22 cellular contexts compared by ENCODE assay signal in the genomic region with DNA sequence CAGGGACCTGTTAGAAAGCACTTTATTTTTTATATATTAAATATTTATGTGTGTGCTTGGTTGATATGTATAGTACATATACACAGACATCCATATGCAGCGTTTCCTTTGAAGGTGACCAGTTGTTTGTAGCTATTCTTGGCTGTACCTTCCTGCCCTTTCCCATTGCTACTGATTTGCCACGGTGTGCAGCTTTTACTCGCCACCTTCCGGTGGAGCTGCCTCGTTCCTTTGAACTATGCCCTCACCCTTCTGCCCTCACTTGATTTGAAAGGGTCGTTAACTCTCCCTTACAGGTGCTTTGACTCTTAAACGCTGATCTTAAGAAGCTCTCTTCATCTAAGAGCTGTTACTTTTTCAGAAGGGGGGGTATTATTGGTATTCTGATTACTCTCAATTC.
"Had no signal": no experiment of that assay in that cellular context is flagged by ENCODE, and none has a peak within 500 bp of the region (broad histone marks: within the 10 kb centered on the region; RNA-seq: fewer than 3 reads in every experiment).

No MANE protein-coding gene starts in this region.

- H3K27ac ChIP-seq: coronary artery, dorsolateral prefrontal cortex, epithelial cell of prostate, esophagus squamous epithelium, foreskin keratinocyte, parathyroid adenoma, psoas muscle, sigmoid colon, stomach, thoracic aorta had no signal

- H3K9me3 ChIP-seq: esophagus squamous epithelium, psoas muscle, sigmoid colon, stomach, thoracic aorta had no signal

- H3K4me3 ChIP-seq: coronary artery, dorsolateral prefrontal cortex, esophagus squamous epithelium, psoas muscle, sigmoid colon, skin epidermis, stomach, thoracic aorta had no signal

- H3K36me3 Mint-ChIP-seq: immature natural killer cell had no signal

- H3K36me3 ChIP-seq: thoracic aorta had no signal

- H3K4me1 Mint-ChIP-seq: immature natural killer cell had no signal

- H3K27ac Mint-ChIP-seq: immature natural killer cell; naive thymus-derived CD4-positive, alpha-beta T cell had no signal

- DNase-seq: dorsolateral prefrontal cortex; effector memory CD4-positive, alpha-beta T cell; esophagus squamous epithelium; foreskin keratinocyte; immature natural killer cell; left ventricle myocardium superior; mesendoderm; naive thymus-derived CD4-positive, alpha-beta T cell; nephron progenitor cell; psoas muscle; retina; sigmoid colon; stimulated activated CD4-positive, alpha-beta T cell treated with anti-CD3 and anti-CD28 coated beads, Interleukin-12 subunit alpha, Interleukin-12 subunit beta, amount 100 ng/mL, for 4 hours; stimulated activated naive CD4-positive, alpha-beta T cell; stomach; substantia nigra; trophoblast cell had no signal

- ATAC-seq: foreskin keratinocyte; left ventricle myocardium superior; naive thymus-derived CD4-positive, alpha-beta T cell had no signal

- H3K27me3 ChIP-seq: dorsolateral prefrontal cortex, esophagus squamous epithelium, foreskin keratinocyte, sigmoid colon, stomach had no signal

- H3K4me3 Mint-ChIP-seq: immature natural killer cell; naive thymus-derived CD4-positive, alpha-beta T cell; nephron progenitor cell had no signal

- H3K9me3 Mint-ChIP-seq: immature natural killer cell; naive thymus-derived CD4-positive, alpha-beta T cell had no signal
